ENCODE assay signal across 15 cellular contexts in the genomic region with DNA sequence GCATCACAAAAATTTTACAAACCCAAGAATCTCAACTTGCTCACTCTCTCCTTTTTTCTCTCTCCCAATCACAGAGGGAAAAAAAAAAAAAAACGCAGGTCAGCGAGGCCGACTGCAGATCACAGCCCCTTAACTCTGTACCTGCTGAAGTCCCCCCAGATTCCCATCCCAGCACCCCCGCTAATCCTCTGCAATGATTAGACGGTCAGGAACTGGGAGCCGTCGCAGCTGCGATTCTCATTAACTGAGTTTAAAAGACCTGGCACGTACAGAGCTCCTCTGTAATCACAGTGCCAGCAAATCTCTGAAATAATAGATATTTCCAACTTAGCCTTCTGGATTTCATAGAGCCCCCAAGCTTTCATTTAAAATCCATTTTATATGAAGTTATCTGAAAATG.
DNase-seq lines count a peak whose midpoint lies in the region; ATAC-seq and TF ChIP-seq lines count a peak whose summit lies in the region.
"Had no signal": no experiment of that assay in that cellular context is flagged by ENCODE, and none has a peak within 500 bp of the region (broad histone marks: within the 10 kb centered on the region; RNA-seq: fewer than 3 reads in every experiment).

No MANE protein-coding gene starts in this region.

- no peaks in the 10 kb centered on the region for H3K4me1 ChIP-seq in RWPE2 (ENCODE audit: insufficient read depth, poor library complexity, severe bottlenecking)
- peaks cover 8 to 38% of the 10 kb centered on the region in 2 donors for H3K4me1 ChIP-seq in ascending aorta
- H3K4me1 ChIP-seq in tibial artery, result peaks cover 5 to 53% (median 40%) of the 10 kb centered on the region in 4 donors

- H3K36me3 ChIP-seq in RWPE2 (ENCODE audit: low read depth) (no peaks in the 10 kb centered on the region), ascending aorta (no peaks in the 10 kb centered on the region), tibial artery (no peaks in the 10 kb centered on the region)

- no peak for ATAC-seq in RWPE2 (ENCODE audit: low read depth)
- no peak for ATAC-seq in sciatic nerve
- ATAC-seq in HG02798 (IDR thresholded peaks at IDR 0.05; ENCODE audit: poor library complexity, unreplicated experiment), result no peak
- no peak for ATAC-seq in GM18868 (IDR thresholded peaks at IDR 0.05; ENCODE audit: unreplicated experiment)
- ATAC-seq: HepG2 had no signal

- TF ChIP-seq CTCF in RWPE2 (IDR thresholded peaks at IDR 0.05; ENCODE audit: poor library complexity, severe bottlenecking), result no peak
- no peak for TF ChIP-seq CTCF in ascending aorta (IDR thresholded peaks at IDR 0.05)
- no peak for TF ChIP-seq CTCF in tibial artery (IDR thresholded peaks at IDR 0.05)

- H3K9me3 ChIP-seq in RWPE2 (ENCODE audit: severe bottlenecking), result no peaks in the 10 kb centered on the region
- H3K9me3 ChIP-seq in ascending aorta, result no peaks in the 10 kb centered on the region
- peaks cover 0 to 4% (median 0%) of the 10 kb centered on the region in 3 donors for H3K9me3 ChIP-seq in tibial artery

- DNase-seq in RWPE2 (ENCODE audit: low spot score) (peak; percentile 34), ascending aorta (ENCODE audit: low spot score in 2 of 2) (no peak), sciatic nerve (ENCODE audit: low spot score) (peak; percentile 27), tibial artery (peak in 1 of 2 donors; percentile 41), CD1c-positive myeloid dendritic cell (ENCODE audit: extremely low spot score) (no peak)
- DNase-seq: C1 segment of cervical spinal cord; CD4-positive, alpha-beta memory T cell; DMS79 treated with DMSO at 0.1 percent for 48 hours; EL; GOT3; HCEC 1CT; HFFc6 had no signal

- H3K4me3 ChIP-seq in RWPE2 (ENCODE audit: severe bottlenecking) (no peak overlapping the region), ascending aorta (no peak overlapping the region), tibial artery (no peak overlapping the region)

- intact Hi-C loops in ascending aorta (cut with DNase I) (no loop called here), sciatic nerve (cut with DNase I) (no loop called here), tibial artery (cut with DNase I; ENCODE audit: low total_unique reads) (loop anchor here (10.0 kb wide), 1 partner anchor 559 kb away; no protein-coding TSS in a partner anchor)

- H3K27ac ChIP-seq in RWPE2 (ENCODE audit: poor library complexity, severe bottlenecking) (no peak overlapping the region), ascending aorta (peak overlapping the region; percentile 86 to 93), tibial artery (peak overlapping the region; percentile 94 to 95)

- H3K27me3 ChIP-seq in RWPE2 (ENCODE audit: insufficient read depth, poor library complexity, severe bottlenecking), result peaks cover 6% of the 10 kb centered on the region
- no peaks in the 10 kb centered on the region for H3K27me3 ChIP-seq in ascending aorta
- H3K27me3 ChIP-seq in tibial artery, result no peaks in the 10 kb centered on the region

Comparison
In these comparisons a context has a peak if more than half of its experiments do, and no peak if none do; other contexts are left out.
1. DNase-seq: peak in RWPE2 (single experiment) and sciatic nerve (single experiment); none in ascending aorta (0 of 2) and CD1c-positive myeloid dendritic cell (single experiment).